Comparison of ENCODE assay signal across 17 cellular contexts in genomic region chr9:136594492-136594891, GRCh38. TPM values are rescaled to one million over a fixed set of nuclear protein-coding genes. Genes with fewer than 3 reads are reported as not detected.
A peak's percentile ranks its signal among the peaks of the same experiment; 100 is the strongest.
DNase-seq lines count a peak whose midpoint lies in the region; ATAC-seq, FAIRE-seq and TF ChIP-seq lines count a peak whose summit lies in the region.
"Had no signal": no experiment of that assay in that cellular context is flagged by ENCODE, and none has a peak within 500 bp of the region (broad histone marks: within the 10 kb centered on the region; RNA-seq: fewer than 3 reads in every experiment).

No MANE protein-coding gene starts in this region.

- 0 out of 2 replicates have a peak, but pooled peaks cover 3% of the 10 kb centered on the region for H3K9me3 ChIP-seq in K562 (replicated peaks; ENCODE audit: control insufficient read depth, insufficient read depth, low read depth, low read length)
- H3K9me3 ChIP-seq: A549, Caco-2 had no signal

- H3K27ac ChIP-seq in K562 (ENCODE audit: extremely low read depth, low read depth, low read length): no peak overlapping the region
- H3K27ac ChIP-seq: 22Rv1, A549, C4-2B had no signal

- no peaks in the 10 kb centered on the region for H3K36me3 ChIP-seq in K562 (ENCODE audit: control insufficient read depth, insufficient read depth, low read length)

- no peak for ATAC-seq in activated CD8-positive, alpha-beta T cell treated with anti-CD3 and anti-CD28 coated beads, Interleukin-2, amount 10 ng/mL, durations not matched to agents 7 days and 5 days
- no peak for ATAC-seq in activated CD8-positive, alpha-beta T cell treated with anti-CD3 and anti-CD28 coated beads for 36 hours
- no peak for ATAC-seq in K562
- ATAC-seq: A549 had no signal

- no peaks in the 10 kb centered on the region for H3K9me3 Mint-ChIP-seq in activated CD8-positive, alpha-beta T cell treated with anti-CD3 and anti-CD28 coated beads, Interleukin-2, amount 10 ng/mL, durations not matched to agents 7 days and 5 days (ENCODE audit: insufficient read depth)
- no peaks in the 10 kb centered on the region for H3K9me3 Mint-ChIP-seq in activated CD8-positive, alpha-beta T cell treated with anti-CD3 and anti-CD28 coated beads for 36 hours
- no peaks in the 10 kb centered on the region for H3K9me3 Mint-ChIP-seq in endothelial cell (ENCODE audit: unreplicated experiment)
- H3K9me3 Mint-ChIP-seq: CD4-positive, alpha-beta T cell had no signal

- no peaks in the 10 kb centered on the region for H3K36me3 Mint-ChIP-seq in activated CD8-positive, alpha-beta T cell treated with anti-CD3 and anti-CD28 coated beads, Interleukin-2, amount 10 ng/mL, durations not matched to agents 7 days and 5 days (ENCODE audit: low read depth)
- no peaks in the 10 kb centered on the region for H3K36me3 Mint-ChIP-seq in activated CD8-positive, alpha-beta T cell treated with anti-CD3 and anti-CD28 coated beads for 36 hours (ENCODE audit: low read depth)
- no peaks in the 10 kb centered on the region for H3K36me3 Mint-ChIP-seq in endothelial cell (ENCODE audit: low read depth, unreplicated experiment)

- no peak for DNase-seq in activated CD8-positive, alpha-beta T cell treated with anti-CD3 and anti-CD28 coated beads, Interleukin-2, amount 10 ng/mL, durations not matched to agents 7 days and 5 days
- DNase-seq in activated CD8-positive, alpha-beta T cell treated with anti-CD3 and anti-CD28 coated beads for 36 hours: no peak
- DNase-seq in K562 (ENCODE audit: extremely low read depth in 1 of 4, low spot score in 3 of 4): no peak
- DNase-seq in endothelial cell (ENCODE audit: low spot score): no peak
- no peak for DNase-seq in urothelium cell line (ENCODE audit: low spot score)
- no peak for DNase-seq in posterior vena cava (ENCODE audit: low spot score)
- no peak for DNase-seq in GM03348 (ENCODE audit: low spot score)
- DNase-seq: AML-193; Caco-2; CD4-positive, alpha-beta T cell; GDM1; GOT3; H9 had no signal

- no peak overlapping the region for H3K4me3 Mint-ChIP-seq in activated CD8-positive, alpha-beta T cell treated with anti-CD3 and anti-CD28 coated beads, Interleukin-2, amount 10 ng/mL, durations not matched to agents 7 days and 5 days
- H3K4me3 Mint-ChIP-seq in activated CD8-positive, alpha-beta T cell treated with anti-CD3 and anti-CD28 coated beads for 36 hours: no peak overlapping the region
- H3K4me3 Mint-ChIP-seq in endothelial cell (ENCODE audit: unreplicated experiment): no peak overlapping the region
- H3K4me3 Mint-ChIP-seq: CD4-positive, alpha-beta T cell; H9 had no signal

- TF ChIP-seq POLR2A in K562 (conservative IDR thresholded peaks at IDR 0.05): no peak

- peak overlapping the region; percentile 5 for H3K27ac Mint-ChIP-seq in activated CD8-positive, alpha-beta T cell treated with anti-CD3 and anti-CD28 coated beads, Interleukin-2, amount 10 ng/mL, durations not matched to agents 7 days and 5 days
- no peak overlapping the region for H3K27ac Mint-ChIP-seq in activated CD8-positive, alpha-beta T cell treated with anti-CD3 and anti-CD28 coated beads for 36 hours
- peak overlapping the region; percentile 21 for H3K27ac Mint-ChIP-seq in endothelial cell (ENCODE audit: unreplicated experiment)
- H3K27ac Mint-ChIP-seq: CD4-positive, alpha-beta T cell; H9 had no signal

- H3K9ac ChIP-seq in K562 (ENCODE audit: insufficient read depth in 1 of 2, low read depth in 2 of 2, low read length in 2 of 2): no peak overlapping the region

- H3K9me1 ChIP-seq in K562 (ENCODE audit: control insufficient read depth, insufficient read depth, low read length): no peaks in the 10 kb centered on the region

- CTCF ChIA-PET in activated CD8-positive, alpha-beta T cell treated with anti-CD3 and anti-CD28 coated beads, Interleukin-2, amount 10 ng/mL, durations not matched to agents 7 days and 5 days (lab: Charles Lee): no interaction called here
- CTCF ChIA-PET in activated CD8-positive, alpha-beta T cell treated with anti-CD3 and anti-CD28 coated beads for 36 hours (lab: Charles Lee): no interaction called here
- CTCF ChIA-PET in K562 (lab: Yijun Ruan, JAX; ENCODE audit: low intra/inter-chr PET ratio): no interaction called here

- in situ Hi-C loops in K562 (cut with MboI): no loop called here

- H3K27me3 ChIP-seq in K562 (ENCODE audit: control insufficient read depth in 2 of 2, insufficient read depth in 2 of 2, low read length in 2 of 2): peaks cover 27 to 46% of the 10 kb centered on the region in 2 experiments

- H3K4me2 ChIP-seq in K562 (ENCODE audit: insufficient read depth, low read length): no peak overlapping the region
- H3K4me2 ChIP-seq: A549 had no signal

- FAIRE-seq in K562 (lab: Jason Lieb, UNC) (no peak), urothelium cell line (lab: Jason Lieb, UNC) (peak; percentile 37)
- FAIRE-seq: A549, D721Med had no signal

- peaks cover 3% of the 10 kb centered on the region for H3K4me1 Mint-ChIP-seq in activated CD8-positive, alpha-beta T cell treated with anti-CD3 and anti-CD28 coated beads, Interleukin-2, amount 10 ng/mL, durations not matched to agents 7 days and 5 days (ENCODE audit: low read depth)
- H3K4me1 Mint-ChIP-seq in activated CD8-positive, alpha-beta T cell treated with anti-CD3 and anti-CD28 coated beads for 36 hours (ENCODE audit: low read depth): no peaks in the 10 kb centered on the region
- H3K4me1 Mint-ChIP-seq in endothelial cell (ENCODE audit: unreplicated experiment): peaks cover 12% of the 10 kb centered on the region

- no peaks in the 10 kb centered on the region for H3K79me2 ChIP-seq in K562 (ENCODE audit: control insufficient read depth, insufficient read depth, low read length)

- peaks cover 2% of the 10 kb centered on the region for H3K27me3 Mint-ChIP-seq in activated CD8-positive, alpha-beta T cell treated with anti-CD3 and anti-CD28 coated beads, Interleukin-2, amount 10 ng/mL, durations not matched to agents 7 days and 5 days (ENCODE audit: low read depth)
- H3K27me3 Mint-ChIP-seq in activated CD8-positive, alpha-beta T cell treated with anti-CD3 and anti-CD28 coated beads for 36 hours: no peaks in the 10 kb centered on the region
- peaks cover 11% of the 10 kb centered on the region for H3K27me3 Mint-ChIP-seq in endothelial cell (ENCODE audit: unreplicated experiment)
- H3K27me3 Mint-ChIP-seq: CD4-positive, alpha-beta T cell had no signal

- no peak for TF ChIP-seq RAD21 in K562 (CRISPR knock-in tag; conservative IDR thresholded peaks at IDR 0.05 in 1 of 2, IDR thresholded peaks at IDR 0.05 in 1 of 2)

- H2AFZ ChIP-seq in K562 (ENCODE audit: low read depth, low read length): no peak overlapping the region

- POLR2A ChIA-PET in activated CD8-positive, alpha-beta T cell treated with anti-CD3 and anti-CD28 coated beads, Interleukin-2, amount 10 ng/mL, durations not matched to agents 7 days and 5 days (lab: Charles Lee): no interaction called here
- POLR2A ChIA-PET in activated CD8-positive, alpha-beta T cell treated with anti-CD3 and anti-CD28 coated beads for 36 hours (lab: Charles Lee): no interaction called here
- POLR2A ChIA-PET in K562 (lab: Yijun Ruan, JAX): interaction anchor here (0.9 kb wide), 1 partner anchor 32 kb away, joined by 3 read pairs; no protein-coding TSS in a partner anchor

- H3K4me1 ChIP-seq in K562 (replicated peaks in 1 of 2; ENCODE audit: control insufficient read depth in 2 of 2, insufficient read depth in 2 of 2, low read length in 2 of 2): peaks cover 15 to 58% of the 10 kb centered on the region in 2 experiments

- TF ChIP-seq CTCF in activated CD8-positive, alpha-beta T cell treated with anti-CD3 and anti-CD28 coated beads for 36 hours (IDR thresholded peaks at IDR 0.05): no peak
- TF ChIP-seq CTCF in K562 (IDR thresholded peaks at IDR 0.05 in 2 of 3, conservative IDR thresholded peaks at IDR 0.05 in 1 of 3; ENCODE audit: insufficient read depth in 2 of 3, low read depth in 1 of 3, low read length in 3 of 3) (no peak), endothelial cell (IDR thresholded peaks at IDR 0.05; ENCODE audit: unreplicated experiment) (no peak)

- intact Hi-C loops in activated CD8-positive, alpha-beta T cell treated with anti-CD3 and anti-CD28 coated beads for 36 hours (cut with micrococcal nuclease): no loop called here
- intact Hi-C loops in K562 (cut with micrococcal nuclease): no loop called here
- intact Hi-C loops in posterior vena cava (cut with DNase I): no loop called here

- no TSS peak for BruUV-seq in K562 (replicated peaks; lab: Mats Ljungman, UMichigan)

- no peak overlapping the region for H3K4me3 ChIP-seq in K562
- H3K4me3 ChIP-seq: A549 had no signal

- H4K20me1 ChIP-seq in K562 (replicated peaks; ENCODE audit: control insufficient read depth, insufficient read depth, low read length): no peaks in the 10 kb centered on the region

- WGBS in K562 (ENCODE audit: insufficient coverage, low coverage, missing lambda C conversion rate): 37% methylated on average over 14 of the region's 14 CpGs

- TF ChIP-seq EP300 in K562 (IDR thresholded peaks at IDR 0.05; ENCODE audit: low read length): no peak

TF ChIP-seq in K562, 482 proteins besides CTCF, POLR2A, EP300 and RAD21 (continues in another document):
- TF ChIP-seq ZNF830 (CRISPR knock-in tag; IDR thresholded peaks at IDR 0.05): no peak

RNA-seq across cellular contexts. Expression of gene NOTCH1, which starts 48.6 kb away (rescaled TPM):
- total RNA-seq in activated CD8-positive, alpha-beta T cell treated with anti-CD3 and anti-CD28 coated beads, Interleukin-2, amount 10 ng/mL, durations not matched to agents 7 days and 5 days: 10 to 100 TPM; 86.6 to 94.1 TPM
- 10 to 100 TPM; 45.7 to 47.6 TPM for total RNA-seq in activated CD8-positive, alpha-beta T cell treated with anti-CD3 and anti-CD28 coated beads for 36 hours
- total RNA-seq in K562 (2011; cell fraction: chromatin; rRNA removed; ENCODE audit: low replicate concordance): 19.9 and 65.7 TPM in 2 replicates
- 52.4 and 65.7 TPM in 2 replicates for total RNA-seq in K562 (2011; cell fraction: nucleolus; rRNA removed)
- 25.2 and 35.0 TPM in 2 replicates for total RNA-seq in K562 (2011; cell fraction: nucleoplasm; rRNA removed)
- total RNA-seq in K562 (2014; rRNA removed) (7.1 and 12.0 TPM in 2 replicates), K562 (2014; rRNA removed; fragmentation: Illumina TruSeq; extraction: Trizol) (0.69 and 0.73 TPM in 2 replicates), K562 (2015; rRNA removed; fragmentation: Illumina TruSeq; extraction: Trizol) (2.3 and 2.8 TPM in 2 replicates), K562 (2021) (26.7 and 31.4 TPM in 2 replicates), endothelial cell (ENCODE audit: unreplicated experiment) (312 TPM), posterior vena cava (10 to 100 TPM; 35.5 to 40.4 TPM)
- polyA plus RNA-seq in K562 (2011; rRNA removed) (1.2 and 2.2 TPM in 2 replicates), K562 (2014; fragmentation: Illumina TruSeq; extraction: Trizol) (2.6 and 6.3 TPM in 2 replicates), K562 (2014; fragmentation: Nextera tagmentation; extraction: Ambion mirVana) (under 1 TPM; 0.03 to 0.04 TPM), K562 (2014; rRNA removed) (8.2 and 8.6 TPM in 2 replicates)
- polyA plus RNA-seq in K562 (2011; cell fraction: cytosol; rRNA removed): 2.9 and 4.9 TPM in 2 replicates
- polyA plus RNA-seq in K562 (2011; cell fraction: nucleus; rRNA removed): 13.3 and 22.9 TPM in 2 replicates
- polyA plus RNA-seq in K562 (2012): 10.2 and 14.1 TPM in 2 replicates
- 2.0 and 2.8 TPM in 2 replicates for polyA minus RNA-seq in K562 (2011; rRNA and poly(A)+ RNA removed)
- 35.0 and 45.4 TPM in 2 replicates for polyA minus RNA-seq in K562 (2011; cell fraction: cytosol; rRNA and poly(A)+ RNA removed)
- 15.9 and 18.9 TPM in 2 replicates for polyA minus RNA-seq in K562 (2011; cell fraction: nucleus; rRNA and poly(A)+ RNA removed)
